25 cellular contexts compared by ENCODE assay signal in the genomic region with DNA sequence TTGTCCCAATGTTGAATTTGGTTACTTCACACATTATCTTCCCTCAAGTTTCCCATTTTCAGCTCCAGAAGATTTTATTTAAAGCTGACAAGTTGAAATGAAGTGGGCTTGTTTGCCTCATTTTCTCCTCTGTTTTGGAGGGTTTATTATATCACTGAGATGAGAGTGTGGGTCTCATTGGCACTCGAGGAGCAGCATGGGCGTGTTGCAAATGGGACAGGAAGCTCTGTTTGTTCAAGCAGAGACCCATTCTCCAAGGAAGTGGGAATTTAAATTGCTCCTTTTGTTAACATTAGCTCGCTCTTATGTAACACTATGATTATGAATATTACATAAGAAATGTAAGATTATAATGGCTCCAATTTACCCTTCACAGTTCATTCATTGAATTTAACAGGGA.
"Had no signal": no experiment of that assay in that cellular context is flagged by ENCODE, and none has a peak within 500 bp of the region (broad histone marks: within the 10 kb centered on the region; RNA-seq: fewer than 3 reads in every experiment).

No MANE protein-coding gene starts in this region.

- H3K36me3 ChIP-seq: esophagus muscularis mucosa, neural progenitor cell, right atrium auricular region, sigmoid colon, stomach, thyroid gland had no signal

- H3K9me3 Mint-ChIP-seq: mesothelial cell of epicardium; nephron; neural progenitor cell; stimulated activated effector memory CD8-positive, alpha-beta T cell treated with anti-CD3 and anti-CD28 coated beads, Interleukin-12 subunit alpha, Interleukin-12 subunit beta, amount 100 ng/mL, for 72 hours; type B pancreatic cell had no signal

- ATAC-seq: mucosa of descending colon; stimulated activated effector memory CD8-positive, alpha-beta T cell treated with anti-CD3 and anti-CD28 coated beads, Interleukin-12 subunit alpha, Interleukin-12 subunit beta, amount 100 ng/mL, for 72 hours had no signal

- H3K27me3 ChIP-seq: esophagus muscularis mucosa, neural progenitor cell, right atrium auricular region, sigmoid colon, stomach, thyroid gland had no signal

- H3K27me3 Mint-ChIP-seq: naive B cell, progenitor cell of endocrine pancreas had no signal

- DNase-seq: dermis blood vessel endothelial cell; effector memory CD4-positive, alpha-beta T cell; foreskin melanocyte; glutamatergic neuron; islet precursor cell; mesenchymal stem cell; mucosa of descending colon; naive B cell; sigmoid colon; stimulated activated CD4-positive, alpha-beta T cell treated with anti-CD3 and anti-CD28 coated beads, Interleukin-2, amount 100 ng/mL, for 24 hours; stimulated activated CD4-positive, alpha-beta T cell treated with anti-CD3 and anti-CD28 coated beads, Interleukin-4, amount 100 ng/mL, for 24 hours; stimulated activated naive CD4-positive, alpha-beta T cell treated with Interleukin-2 at 50 U/mL for 16 hours; stomach; thyroid gland had no signal

- H3K36me3 Mint-ChIP-seq: mesothelial cell of epicardium; naive B cell; neural progenitor cell; stimulated activated effector memory CD8-positive, alpha-beta T cell treated with anti-CD3 and anti-CD28 coated beads, Interleukin-12 subunit alpha, Interleukin-12 subunit beta, amount 100 ng/mL, for 72 hours; type B pancreatic cell had no signal

- H3K4me3 Mint-ChIP-seq: mesothelial cell of epicardium; naive B cell; nephron; neural progenitor cell; stimulated activated effector memory CD8-positive, alpha-beta T cell treated with anti-CD3 and anti-CD28 coated beads, Interleukin-12 subunit alpha, Interleukin-12 subunit beta, amount 100 ng/mL, for 72 hours; type B pancreatic cell had no signal

- H3K27ac Mint-ChIP-seq: mesothelial cell of epicardium; naive B cell; nephron; neural progenitor cell; progenitor cell of endocrine pancreas; stimulated activated effector memory CD8-positive, alpha-beta T cell treated with anti-CD3 and anti-CD28 coated beads, Interleukin-12 subunit alpha, Interleukin-12 subunit beta, amount 100 ng/mL, for 72 hours; type B pancreatic cell had no signal

- H3K4me1 Mint-ChIP-seq: naive B cell, nephron, neural progenitor cell had no signal

- H3K4me3 ChIP-seq: coronary artery, esophagus muscularis mucosa, lung, mucosa of descending colon, neural progenitor cell, right atrium auricular region, sigmoid colon, stomach, thyroid gland had no signal

- FAIRE-seq: endothelial cell of umbilical vein had no signal
